ENCODE assay signal across 17 cellular contexts in the genomic region with DNA sequence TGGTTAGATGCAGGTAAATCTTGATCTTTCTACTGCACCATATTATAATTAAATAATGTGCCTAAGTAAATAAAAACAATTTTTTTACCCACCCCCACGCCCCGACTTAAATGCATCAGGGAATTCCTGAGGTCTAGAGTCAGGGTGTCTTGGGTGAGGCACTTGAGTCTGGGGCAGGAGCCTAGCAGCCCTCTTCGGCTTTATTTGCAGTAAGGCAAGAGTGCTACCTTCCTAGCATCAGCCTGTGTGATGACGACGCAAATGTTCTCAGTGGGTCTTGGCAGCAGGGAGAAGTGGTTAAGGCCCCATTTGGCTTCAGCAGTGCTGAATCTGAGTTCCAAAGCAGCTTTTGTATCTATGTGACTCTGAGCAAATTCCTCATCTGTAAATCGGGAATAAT.
A peak's percentile ranks its signal among the peaks of the same experiment; 100 is the strongest.
DNase-seq lines count a peak whose midpoint lies in the region; ATAC-seq and TF ChIP-seq lines count a peak whose summit lies in the region.
"Had no signal": no experiment of that assay in that cellular context is flagged by ENCODE, and none has a peak within 500 bp of the region (broad histone marks: within the 10 kb centered on the region; RNA-seq: fewer than 3 reads in every experiment).

No MANE protein-coding gene starts in this region.

- H3K79me2 ChIP-seq in GM23338 (replicated peaks; ENCODE audit: insufficient read depth), result no peaks in the 10 kb centered on the region

- ATAC-seq in GM23338, result no peak
- ATAC-seq in lower lobe of right lung, result peak; percentile 34 to 82
- peak; percentile 60 for ATAC-seq in upper lobe of right lung
- ATAC-seq in HG02678 (IDR thresholded peaks at IDR 0.05; ENCODE audit: unreplicated experiment), result no peak
- ATAC-seq: A549; CD8-positive, alpha-beta T cell had no signal

- intact Hi-C loops in lower lobe of right lung (cut with DNase I) (no loop called here), upper lobe of right lung (cut with DNase I) (no loop called here)

- H3F3A ChIP-seq in GM23338 (replicated peaks; ENCODE audit: low read depth), result no peaks in the 10 kb centered on the region

- peak overlapping the region; percentile 32; the same call in 1 of the 2 replicates for H2AFZ ChIP-seq in GM23338

- H3K36me3 ChIP-seq in GM23338 (ENCODE audit: insufficient read depth) (no peaks in the 10 kb centered on the region), lower lobe of right lung (no peaks in the 10 kb centered on the region), upper lobe of right lung (no peaks in the 10 kb centered on the region)
- H3K36me3 ChIP-seq: BLaER1 treated with 17β-estradiol and CSF1 and Interleukin-3, amounts not matched to agents 10 nM and 100 nM had no signal

- H3K4me3 ChIP-seq in GM23338, result no peak overlapping the region
- no peak overlapping the region for H3K4me3 ChIP-seq in lower lobe of right lung
- no peak overlapping the region for H3K4me3 ChIP-seq in upper lobe of right lung
- H3K4me3 ChIP-seq: A549; BLaER1 treated with 17β-estradiol and CSF1 and Interleukin-3, amounts not matched to agents 10 nM and 100 nM had no signal

- TF ChIP-seq CTCF in GM23338 (conservative IDR thresholded peaks at IDR 0.05; ENCODE audit: low read depth in 2 of 2) (no peak), lower lobe of right lung (IDR thresholded peaks at IDR 0.05) (no peak), upper lobe of right lung (IDR thresholded peaks at IDR 0.05) (no peak)

- no peak overlapping the region for H3K4me3 Mint-ChIP-seq in GM23338
- H3K4me3 Mint-ChIP-seq: B cell; CD4-positive, alpha-beta T cell; CD8-positive, alpha-beta T cell had no signal

- H3K4me1 ChIP-seq in GM23338 (ENCODE audit: insufficient read depth), result no peaks in the 10 kb centered on the region
- H3K4me1 ChIP-seq in lower lobe of right lung, result peaks cover 13% of the 10 kb centered on the region
- peaks cover 8% of the 10 kb centered on the region for H3K4me1 ChIP-seq in upper lobe of right lung
- H3K4me1 ChIP-seq: A549 had no signal

- H3K27me3 ChIP-seq in GM23338 (ENCODE audit: insufficient read depth), result no peaks in the 10 kb centered on the region
- no peaks in the 10 kb centered on the region for H3K27me3 ChIP-seq in lower lobe of right lung (ENCODE audit: low read depth)
- H3K27me3 ChIP-seq in upper lobe of right lung, result no peaks in the 10 kb centered on the region
- H3K27me3 ChIP-seq: BLaER1 treated with 17β-estradiol and CSF1 and Interleukin-3, amounts not matched to agents 10 nM and 100 nM had no signal

- H3K4me2 ChIP-seq in GM23338, result no peak overlapping the region
- H3K4me2 ChIP-seq: A549; BLaER1 treated with 17β-estradiol and CSF1 and Interleukin-3, amounts not matched to agents 10 nM and 100 nM had no signal

- peaks cover under 1% of the 10 kb centered on the region for H3K27me3 Mint-ChIP-seq in GM23338 (ENCODE audit: insufficient read depth, low read depth, poor library complexity)
- H3K27me3 Mint-ChIP-seq: CD4-positive, alpha-beta T cell had no signal

- H3K9me2 ChIP-seq in GM23338 (ENCODE audit: insufficient read depth), result no peaks in the 10 kb centered on the region

- no peaks in the 10 kb centered on the region for H3K36me3 Mint-ChIP-seq in GM23338 (ENCODE audit: low read depth)
- H3K36me3 Mint-ChIP-seq: CD8-positive, alpha-beta T cell had no signal

- no peaks in the 10 kb centered on the region for H3K4me1 Mint-ChIP-seq in GM23338
- H3K4me1 Mint-ChIP-seq: B cell had no signal

- H3K9me3 ChIP-seq in lower lobe of right lung (no peaks in the 10 kb centered on the region), upper lobe of right lung (no peaks in the 10 kb centered on the region)
- H3K9me3 ChIP-seq: A549; BLaER1 treated with 17β-estradiol and CSF1 and Interleukin-3, amounts not matched to agents 10 nM and 100 nM; Caco-2 had no signal

- no peaks in the 10 kb centered on the region for H3K9me3 Mint-ChIP-seq in GM23338
- H3K9me3 Mint-ChIP-seq: CD4-positive, alpha-beta T cell; CD8-positive, alpha-beta T cell had no signal

- no peak overlapping the region for H3K27ac ChIP-seq in GM23338 (ENCODE audit: low read depth)
- no peak overlapping the region for H3K27ac ChIP-seq in lower lobe of right lung
- H3K27ac ChIP-seq in upper lobe of right lung, result no peak overlapping the region
- H3K27ac ChIP-seq: 22Rv1; A549; BLaER1 treated with 17β-estradiol and CSF1 and Interleukin-3, amounts not matched to agents 10 nM and 100 nM; C4-2B had no signal

- H3K27ac Mint-ChIP-seq in GM23338, result no peak overlapping the region
- H3K27ac Mint-ChIP-seq: B cell; CD4-positive, alpha-beta T cell; CD8-positive, alpha-beta T cell had no signal

- no peak for DNase-seq in GM23338 (ENCODE audit: low spot score)
- no peak for DNase-seq in lower lobe of right lung
- no peak for DNase-seq in upper lobe of right lung
- DNase-seq in stimulated activated CD4-positive, alpha-beta T cell treated with anti-CD3 and anti-CD28 coated beads, Interleukin-12 subunit alpha, Interleukin-12 subunit beta, amount 100 ng/mL, for 4 hours, result no peak
- DNase-seq: AML-193; Caco-2; Calu3; CD4-positive, alpha-beta T cell; CD8-positive, alpha-beta T cell; DMS79 treated with DMSO at 0.1 percent for 48 hours; GF-D8 had no signal

- no peaks in the 10 kb centered on the region for H4K20me1 ChIP-seq in GM23338 (replicated peaks; ENCODE audit: insufficient read depth)
- H4K20me1 ChIP-seq: BLaER1 treated with 17β-estradiol and CSF1 and Interleukin-3, amounts not matched to agents 10 nM and 100 nM had no signal

TF ChIP-seq in GM23338, 12 proteins besides CTCF, POLR2A, EP300 and RAD21:
- TF ChIP-seq, protein P1, sequence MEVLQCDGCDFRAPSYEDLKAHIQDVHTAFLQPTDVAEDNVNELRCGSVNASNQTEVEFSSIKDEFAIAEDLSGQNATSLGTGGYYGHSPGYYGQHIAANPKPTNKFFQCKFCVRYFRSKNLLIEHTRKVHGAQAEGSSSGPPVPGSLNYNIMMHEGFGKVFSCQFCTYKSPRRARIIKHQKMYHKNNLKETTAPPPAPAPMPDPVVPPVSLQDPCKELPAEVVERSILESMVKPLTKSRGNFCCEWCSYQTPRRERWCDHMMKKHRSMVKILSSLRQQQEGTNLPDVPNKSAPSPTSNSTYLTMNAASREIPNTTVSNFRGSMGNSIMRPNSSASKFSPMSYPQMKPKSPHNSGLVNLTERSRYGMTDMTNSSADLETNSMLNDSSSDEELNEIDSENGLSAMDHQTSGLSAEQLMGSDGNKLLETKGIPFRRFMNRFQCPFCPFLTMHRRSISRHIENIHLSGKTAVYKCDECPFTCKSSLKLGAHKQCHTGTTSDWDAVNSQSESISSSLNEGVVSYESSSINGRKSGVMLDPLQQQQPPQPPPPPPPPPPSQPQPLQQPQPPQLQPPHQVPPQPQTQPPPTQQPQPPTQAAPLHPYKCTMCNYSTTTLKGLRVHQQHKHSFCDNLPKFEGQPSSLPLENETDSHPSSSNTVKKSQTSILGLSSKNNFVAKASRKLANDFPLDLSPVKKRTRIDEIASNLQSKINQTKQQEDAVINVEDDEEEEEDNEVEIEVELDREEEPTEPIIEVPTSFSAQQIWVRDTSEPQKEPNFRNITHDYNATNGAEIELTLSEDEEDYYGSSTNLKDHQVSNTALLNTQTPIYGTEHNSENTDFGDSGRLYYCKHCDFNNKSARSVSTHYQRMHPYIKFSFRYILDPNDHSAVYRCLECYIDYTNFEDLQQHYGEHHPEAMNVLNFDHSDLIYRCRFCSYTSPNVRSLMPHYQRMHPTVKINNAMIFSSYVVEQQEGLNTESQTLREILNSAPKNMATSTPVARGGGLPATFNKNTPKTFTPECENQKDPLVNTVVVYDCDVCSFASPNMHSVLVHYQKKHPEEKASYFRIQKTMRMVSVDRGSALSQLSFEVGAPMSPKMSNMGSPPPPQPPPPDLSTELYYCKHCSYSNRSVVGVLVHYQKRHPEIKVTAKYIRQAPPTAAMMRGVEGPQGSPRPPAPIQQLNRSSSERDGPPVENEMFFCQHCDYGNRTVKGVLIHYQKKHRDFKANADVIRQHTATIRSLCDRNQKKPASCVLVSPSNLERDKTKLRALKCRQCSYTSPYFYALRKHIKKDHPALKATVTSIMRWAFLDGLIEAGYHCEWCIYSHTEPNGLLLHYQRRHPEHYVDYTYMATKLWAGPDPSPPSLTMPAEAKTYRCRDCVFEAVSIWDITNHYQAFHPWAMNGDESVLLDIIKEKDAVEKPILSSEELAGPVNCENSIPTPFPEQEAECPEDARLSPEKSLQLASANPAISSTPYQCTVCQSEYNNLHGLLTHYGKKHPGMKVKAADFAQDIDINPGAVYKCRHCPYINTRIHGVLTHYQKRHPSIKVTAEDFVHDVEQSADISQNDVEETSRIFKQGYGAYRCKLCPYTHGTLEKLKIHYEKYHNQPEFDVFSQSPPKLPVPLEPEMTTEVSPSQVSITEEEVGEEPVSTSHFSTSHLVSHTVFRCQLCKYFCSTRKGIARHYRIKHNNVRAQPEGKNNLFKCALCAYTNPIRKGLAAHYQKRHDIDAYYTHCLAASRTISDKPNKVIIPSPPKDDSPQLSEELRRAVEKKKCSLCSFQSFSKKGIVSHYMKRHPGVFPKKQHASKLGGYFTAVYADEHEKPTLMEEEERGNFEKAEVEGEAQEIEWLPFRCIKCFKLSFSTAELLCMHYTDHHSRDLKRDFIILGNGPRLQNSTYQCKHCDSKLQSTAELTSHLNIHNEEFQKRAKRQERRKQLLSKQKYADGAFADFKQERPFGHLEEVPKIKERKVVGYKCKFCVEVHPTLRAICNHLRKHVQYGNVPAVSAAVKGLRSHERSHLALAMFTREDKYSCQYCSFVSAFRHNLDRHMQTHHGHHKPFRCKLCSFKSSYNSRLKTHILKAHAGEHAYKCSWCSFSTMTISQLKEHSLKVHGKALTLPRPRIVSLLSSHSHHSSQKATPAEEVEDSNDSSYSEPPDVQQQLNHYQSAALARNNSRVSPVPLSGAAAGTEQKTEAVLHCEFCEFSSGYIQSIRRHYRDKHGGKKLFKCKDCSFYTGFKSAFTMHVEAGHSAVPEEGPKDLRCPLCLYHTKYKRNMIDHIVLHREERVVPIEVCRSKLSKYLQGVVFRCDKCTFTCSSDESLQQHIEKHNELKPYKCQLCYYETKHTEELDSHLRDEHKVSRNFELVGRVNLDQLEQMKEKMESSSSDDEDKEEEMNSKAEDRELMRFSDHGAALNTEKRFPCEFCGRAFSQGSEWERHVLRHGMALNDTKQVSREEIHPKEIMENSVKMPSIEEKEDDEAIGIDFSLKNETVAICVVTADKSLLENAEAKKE (CRISPR knock-in tag; IDR thresholded peaks at IDR 0.05), result no peak
- TF ChIP-seq EZH2 (IDR thresholded peaks at IDR 0.05; ENCODE audit: low read depth, unreplicated experiment) (no peak), CREB1 (CRISPR knock-in tag; IDR thresholded peaks at IDR 0.05; ENCODE audit: low read depth) (no peak)

Comparison
In these comparisons a context has a peak if more than half of its experiments do, and no peak if none do; other contexts are left out.
1. ATAC-seq: peak in lower lobe of right lung (2 of 2) and upper lobe of right lung (single experiment); none in GM23338 (single experiment) and HG02678 (single experiment).